Comparison of ENCODE assay signal across 14 cellular contexts in genomic region chr20:52622086-52622485, GRCh38.
"Had no signal": no experiment of that assay in that cellular context is flagged by ENCODE, and none has a peak within 500 bp of the region (broad histone marks: within the 10 kb centered on the region; RNA-seq: fewer than 3 reads in every experiment).

No MANE protein-coding gene starts in this region.

- DNase-seq: activated CD4-positive, alpha-beta T cell treated with anti-CD3 and anti-CD28 coated beads, Interleukin-2, amount 10 ng/mL, durations not matched to agents 24 days and 14 days; activated naive CD4-positive, alpha-beta T cell; cortex of kidney; effector memory CD4-positive, alpha-beta T cell; glutamatergic neuron; nephron progenitor cell; psoas muscle; stimulated activated CD4-positive, alpha-beta T cell treated with anti-CD3 and anti-CD28 coated beads, Interleukin-4, amount 100 ng/mL, for 1 hour; stimulated activated CD8-positive, alpha-beta memory T cell treated with anti-CD3 and anti-CD28 coated beads, Interleukin-4, amount 100 ng/mL, for 48 hours; T-helper 1 cell; WERI-Rb-1 had no signal

- H3K27me3 ChIP-seq: vagina had no signal

- H3K4me1 ChIP-seq: psoas muscle, vagina had no signal

- H3K4me3 ChIP-seq: psoas muscle, thoracic aorta, vagina had no signal

- ATAC-seq: psoas muscle, sciatic nerve had no signal

- H3K9me3 ChIP-seq: psoas muscle, thoracic aorta, vagina had no signal

- H3K36me3 ChIP-seq: thoracic aorta, vagina, WERI-Rb-1 had no signal

- H3K27ac ChIP-seq: psoas muscle, thoracic aorta, vagina, WERI-Rb-1 had no signal
